In the genomic region with DNA sequence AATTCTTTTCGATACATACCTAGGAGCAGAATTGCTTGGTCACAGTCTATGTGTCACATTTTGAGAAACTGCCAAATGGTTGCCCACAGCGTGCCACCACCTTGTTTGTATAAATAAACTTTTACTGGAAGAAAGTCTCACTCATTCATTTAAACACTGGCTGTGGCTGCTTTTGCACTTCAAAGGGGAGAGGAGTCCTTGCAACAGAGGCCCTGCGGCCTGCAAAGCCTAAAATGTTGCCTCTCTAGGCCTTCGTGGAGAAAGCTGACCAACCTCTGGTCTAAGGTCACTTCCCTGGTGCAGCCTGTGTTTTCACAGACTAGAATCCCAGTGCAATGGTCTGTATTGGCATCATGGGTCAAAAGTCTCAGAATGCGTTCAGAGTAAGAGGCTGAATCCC, we compare ENCODE assay signal across 1 cellular context.
TF ChIP-seq lines count a peak whose summit lies in the region.

No MANE protein-coding gene starts in this region.

TF ChIP-seq in H1, 55 proteins besides CTCF, POLR2A, EP300 and RAD21:
- TF ChIP-seq CHD1 (IDR thresholded peaks at IDR 0.05; ENCODE audit: low read depth, low read length), result no peak
- TF ChIP-seq BRCA1 (IDR thresholded peaks at IDR 0.05; ENCODE audit: low read depth, low read length), result no peak
- TF ChIP-seq ZNF274 (IDR thresholded peaks at IDR 0.05; ENCODE audit: borderline replicate concordance, extremely low read depth, low read length), result no peak
- TF ChIP-seq TEAD4 (IDR thresholded peaks at IDR 0.05; ENCODE audit: low read depth, low read length), result no peak
- no peak for TF ChIP-seq EZH2 (IDR thresholded peaks at IDR 0.05; ENCODE audit: low read depth, low read length, severe bottlenecking)
- TF ChIP-seq RXRA (IDR thresholded peaks at IDR 0.05; ENCODE audit: insufficient read depth, low read depth, low read length), result no peak
- no peak for TF ChIP-seq SIN3A (conservative IDR thresholded peaks at IDR 0.05 in 1 of 2, IDR thresholded peaks at IDR 0.05 in 1 of 2; ENCODE audit: low read depth in 1 of 2, low read length in 2 of 2)
- no peak for TF ChIP-seq CEBPB (IDR thresholded peaks at IDR 0.05; ENCODE audit: low read depth, low read length)
- TF ChIP-seq GABPA (IDR thresholded peaks at IDR 0.05; ENCODE audit: borderline replicate concordance, insufficient read depth, low read length), result no peak
- TF ChIP-seq SIRT6 (IDR thresholded peaks at IDR 0.05; ENCODE audit: low read length), result no peak
- TF ChIP-seq TAF7 (optimal IDR thresholded peaks at IDR 0.05; ENCODE audit: borderline replicate concordance, low read depth, low read length), result no peak
- TF ChIP-seq MAX (IDR thresholded peaks at IDR 0.05), result no peak
